In genomic region chr4:6778435-6778834, GRCh38 we compare ENCODE assay signal across 25 cellular contexts. TPM values are rescaled to one million over a fixed set of nuclear protein-coding genes. Genes with fewer than 3 reads are reported as not detected.
DNase-seq lines count a peak whose midpoint lies in the region; ATAC-seq and TF ChIP-seq lines count a peak whose summit lies in the region.
"Had no signal": no experiment of that assay in that cellular context is flagged by ENCODE, and none has a peak within 500 bp of the region (broad histone marks: within the 10 kb centered on the region; RNA-seq: fewer than 3 reads in every experiment).

No MANE protein-coding gene starts in this region.

- H3K9me3 ChIP-seq in OCI-LY3 (ENCODE audit: insufficient read depth, low read length) (no peaks in the 10 kb centered on the region), neutrophil (no peaks in the 10 kb centered on the region)
- H3K9me3 ChIP-seq: esophagus squamous epithelium, prostate gland, tibial artery had no signal

- ATAC-seq in activated CD8-positive, alpha-beta memory T cell treated with anti-CD3 and anti-CD28 coated beads, Interleukin-2, amount 10 ng/mL, durations not matched to agents 7 days and 5 days, result no peak
- ATAC-seq in left lobe of liver (no peak), GM21737 (IDR thresholded peaks at IDR 0.05; ENCODE audit: unreplicated experiment) (no peak)
- ATAC-seq: Panc1 had no signal

- H2AFZ ChIP-seq in OCI-LY3 (ENCODE audit: low read depth, low read length), result no peak overlapping the region

- H3K4me3 ChIP-seq in OCI-LY3 (ENCODE audit: low read length) (peak overlapping the region; percentile 56), neutrophil (ENCODE audit: low read depth in 1 of 2, low read length in 1 of 2) (no peak overlapping the region)
- H3K4me3 ChIP-seq: coronary artery, esophagus squamous epithelium, prostate gland, tibial artery had no signal

- H3K36me3 ChIP-seq in OCI-LY3 (replicated peaks; ENCODE audit: low read depth, low read length), result no peaks in the 10 kb centered on the region
- no peaks in the 10 kb centered on the region for H3K36me3 ChIP-seq in neutrophil
- H3K36me3 ChIP-seq: esophagus squamous epithelium, prostate gland, tibial artery had no signal

- H3K9me3 Mint-ChIP-seq in activated CD8-positive, alpha-beta memory T cell treated with anti-CD3 and anti-CD28 coated beads, Interleukin-2, amount 10 ng/mL, durations not matched to agents 7 days and 5 days (ENCODE audit: low read depth), result no peaks in the 10 kb centered on the region
- peaks cover 0 to 9% (median 0%) of the 10 kb centered on the region in 5 experiments for H3K9me3 Mint-ChIP-seq in brain
- H3K9me3 Mint-ChIP-seq: activated CD4-positive, alpha-beta memory T cell treated with anti-CD3 and anti-CD28 coated beads for 36 hours; activated naive CD4-positive, alpha-beta T cell treated with anti-CD3 and anti-CD28 coated beads for 36 hours; endodermal cell; IgD-negative memory B cell had no signal

- H3K27me3 Mint-ChIP-seq in activated CD8-positive, alpha-beta memory T cell treated with anti-CD3 and anti-CD28 coated beads, Interleukin-2, amount 10 ng/mL, durations not matched to agents 7 days and 5 days, result no peaks in the 10 kb centered on the region
- H3K27me3 Mint-ChIP-seq in brain, result peaks cover 9% of the 10 kb centered on the region
- H3K27me3 Mint-ChIP-seq: activated CD4-positive, alpha-beta memory T cell treated with anti-CD3 and anti-CD28 coated beads for 36 hours had no signal

- peaks cover 39% of the 10 kb centered on the region for H3K4me1 Mint-ChIP-seq in activated CD8-positive, alpha-beta memory T cell treated with anti-CD3 and anti-CD28 coated beads, Interleukin-2, amount 10 ng/mL, durations not matched to agents 7 days and 5 days
- peaks cover 50% of the 10 kb centered on the region for H3K4me1 Mint-ChIP-seq in brain

- no peaks in the 10 kb centered on the region for H4K20me1 ChIP-seq in OCI-LY3 (ENCODE audit: insufficient read depth, low read length)

- peak overlapping the region; percentile 85 for H3K27ac Mint-ChIP-seq in activated CD8-positive, alpha-beta memory T cell treated with anti-CD3 and anti-CD28 coated beads, Interleukin-2, amount 10 ng/mL, durations not matched to agents 7 days and 5 days
- peak overlapping the region in 3 of 5 experiments; percentile 1 to 87 (median 9) for H3K27ac Mint-ChIP-seq in brain
- H3K27ac Mint-ChIP-seq: endodermal cell had no signal

- DNase-seq in activated CD8-positive, alpha-beta memory T cell treated with anti-CD3 and anti-CD28 coated beads, Interleukin-2, amount 10 ng/mL, durations not matched to agents 7 days and 5 days, result no peak
- DNase-seq in activated CD8-positive, alpha-beta memory T cell treated with anti-CD3 and anti-CD28 coated beads for 24 hours, result no peak
- no peak for DNase-seq in retina
- DNase-seq in left lobe of liver (ENCODE audit: low spot score), result no peak
- DNase-seq: activated CD4-positive, alpha-beta memory T cell treated with anti-CD3 and anti-CD28 coated beads for 36 hours; activated T-cell treated with anti-CD3 and anti-CD28 coated beads for 4 hours; endodermal cell; esophagus squamous epithelium; foreskin melanocyte; HCEC 1CT; mesenchymal stem cell; NCI-H187 treated with DMSO at 0.1 percent for 48 hours; nucleus accumbens; SHP77 treated with DMSO at 0.1 percent for 48 hours; SW 1271; tibial artery had no signal

- no peak overlapping the region for H3K4me3 Mint-ChIP-seq in activated CD8-positive, alpha-beta memory T cell treated with anti-CD3 and anti-CD28 coated beads, Interleukin-2, amount 10 ng/mL, durations not matched to agents 7 days and 5 days
- H3K4me3 Mint-ChIP-seq in brain, result no peak overlapping the region
- H3K4me3 Mint-ChIP-seq: activated CD4-positive, alpha-beta memory T cell treated with anti-CD3 and anti-CD28 coated beads for 36 hours; activated naive CD4-positive, alpha-beta T cell treated with anti-CD3 and anti-CD28 coated beads for 36 hours; endodermal cell had no signal

- CTCF ChIA-PET in activated CD8-positive, alpha-beta memory T cell treated with anti-CD3 and anti-CD28 coated beads, Interleukin-2, amount 10 ng/mL, durations not matched to agents 7 days and 5 days (lab: Charles Lee), result interaction anchor here (0.8 to 2.5 kb wide), 5 partner anchors 21 to 121 kb away, joined by 3 to 26 read pairs (median 3); no protein-coding TSS in a partner anchor

- H3K27me3 ChIP-seq in OCI-LY3 (ENCODE audit: low read depth, low read length) (peaks cover 11% of the 10 kb centered on the region; the same call in 1 of the 2 replicates), neutrophil (peaks cover 7% of the 10 kb centered on the region)
- H3K27me3 ChIP-seq: esophagus squamous epithelium, tibial artery had no signal

- H3K36me3 Mint-ChIP-seq in activated CD8-positive, alpha-beta memory T cell treated with anti-CD3 and anti-CD28 coated beads, Interleukin-2, amount 10 ng/mL, durations not matched to agents 7 days and 5 days, result no peaks in the 10 kb centered on the region
- no peaks in the 10 kb centered on the region for H3K36me3 Mint-ChIP-seq in brain
- H3K36me3 Mint-ChIP-seq: activated CD4-positive, alpha-beta memory T cell treated with anti-CD3 and anti-CD28 coated beads for 36 hours; IgD-negative memory B cell had no signal

- peak overlapping the region; percentile 46; the same call in 1 of the 2 replicates for H3K9ac ChIP-seq in OCI-LY3 (ENCODE audit: low read length)

- H3K27ac ChIP-seq in OCI-LY3 (ENCODE audit: low read length) (no peak overlapping the region), neutrophil (peak overlapping the region; percentile 67)
- H3K27ac ChIP-seq: coronary artery, esophagus squamous epithelium, prostate gland had no signal

- TF ChIP-seq CTCF in OCI-LY3 (IDR thresholded peaks at IDR 0.05; ENCODE audit: low read depth, low read length) (no peak), brain (conservative IDR thresholded peaks at IDR 0.05) (no peak), neutrophil (IDR thresholded peaks at IDR 0.05) (no peak)

- H3K4me1 ChIP-seq in OCI-LY3 (ENCODE audit: low read length), result peaks cover 40% of the 10 kb centered on the region
- peaks cover 19 to 29% of the 10 kb centered on the region in 2 experiments for H3K4me1 ChIP-seq in neutrophil (ENCODE audit: control insufficient read depth in 1 of 2, insufficient read depth in 1 of 2, low read depth in 1 of 2, low read length in 1 of 2)

- H3K4me2 ChIP-seq in OCI-LY3 (ENCODE audit: low read length), result peak overlapping the region; percentile 66

- H3K79me2 ChIP-seq in OCI-LY3 (ENCODE audit: low read length), result peaks cover 7% of the 10 kb centered on the region; the same call in 1 of the 2 replicates

RNA-seq across cellular contexts. Expression of gene KIAA0232, which starts 4.1 kb away (rescaled TPM):
- 10 to 100 TPM; 17.5 to 19.8 TPM for total RNA-seq in activated CD8-positive, alpha-beta memory T cell treated with anti-CD3 and anti-CD28 coated beads, Interleukin-2, amount 10 ng/mL, durations not matched to agents 7 days and 5 days
- polyA plus RNA-seq in brain (ENCODE audit: insufficient read depth, low read depth, low replicate concordance), result 11.3 TPM
- 16.6 TPM for total RNA-seq in left lobe of liver
